16 cellular contexts compared by ENCODE assay signal in the genomic region with DNA sequence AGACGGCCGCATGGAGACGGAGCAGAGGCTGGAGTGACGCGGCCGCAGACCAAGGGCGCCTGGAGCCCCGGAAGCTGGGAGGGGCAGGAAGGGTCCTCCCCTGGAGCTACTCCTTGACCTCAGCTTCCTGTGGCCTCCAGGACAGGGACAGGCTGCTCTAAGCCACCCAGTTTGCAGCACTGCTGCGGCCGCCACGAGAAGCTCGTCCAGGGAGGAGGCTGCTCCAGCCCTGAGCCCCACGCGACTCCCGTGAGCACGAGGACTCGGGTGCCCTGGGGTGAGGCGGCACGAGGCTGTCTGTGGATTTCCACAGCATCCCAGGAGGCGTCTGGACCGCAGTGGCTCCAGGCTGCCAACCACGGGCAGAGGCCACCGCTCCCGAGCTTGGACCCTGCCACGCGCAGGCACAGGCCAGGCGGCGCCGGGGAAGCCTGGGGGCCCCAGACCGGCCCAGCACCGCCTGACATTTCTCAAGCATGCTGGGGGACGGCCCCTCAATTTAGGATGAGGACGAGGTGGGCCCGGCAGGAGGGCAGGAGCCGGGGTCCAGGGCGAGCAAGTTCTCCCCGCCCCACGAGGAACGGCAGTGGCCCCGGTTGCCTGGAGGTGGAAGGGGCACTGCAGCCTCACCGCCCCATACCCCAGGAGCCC. TPM values are rescaled to one million over a fixed set of nuclear protein-coding genes. Genes with fewer than 3 reads are reported as not detected.
A peak's percentile ranks its signal among the peaks of the same experiment; 100 is the strongest.
DNase-seq lines count a peak whose midpoint lies in the region; ATAC-seq, FAIRE-seq and TF ChIP-seq lines count a peak whose summit lies in the region.
"Had no signal": no experiment of that assay in that cellular context is flagged by ENCODE, and none has a peak within 500 bp of the region (broad histone marks: within the 10 kb centered on the region; RNA-seq: fewer than 3 reads in every experiment).

No MANE protein-coding gene starts in this region.

- H3K9ac ChIP-seq in GM12878 (ENCODE audit: control insufficient read depth, insufficient read depth, low read length) (no peak overlapping the region), kidney (ENCODE audit: low read length in 2 of 2) (no peak overlapping the region)

- no peak overlapping the region for H2AFZ ChIP-seq in GM12878 (ENCODE audit: control insufficient read depth, low read depth, low read length)

- RAD21 ChIA-PET in GM12878 (lab: Charles Lee; ENCODE audit: unreplicated experiment) = no interaction called here

- peaks cover 4% of the 10 kb centered on the region for H3K79me2 ChIP-seq in GM12878 (ENCODE audit: control insufficient read depth, insufficient read depth, low read length)

- no TSS peak for BruUV-seq in GM12878 (replicated peaks; lab: Mats Ljungman, UMichigan)

- SMC1A ChIA-PET in GM12878 (lab: Charles Lee; ENCODE audit: uncharacterized antibody, unreplicated experiment) = no interaction called here

- no peak overlapping the region for H3K4me2 ChIP-seq in GM12878 (ENCODE audit: control insufficient read depth, insufficient read depth)

- TF ChIP-seq CTCF in C4-2B (conservative IDR thresholded peaks at IDR 0.05) = no peak
- TF ChIP-seq CTCF in GM12878 (IDR thresholded peaks at IDR 0.05 in 2 of 3, conservative IDR thresholded peaks at IDR 0.05 in 1 of 3; ENCODE audit: control insufficient read depth in 2 of 3, extremely low read depth in 1 of 3, insufficient read depth in 1 of 3, low read depth in 3 of 3, low read length in 3 of 3) = no peak
- no peak for TF ChIP-seq CTCF in kidney (IDR thresholded peaks at IDR 0.05; ENCODE audit: borderline replicate concordance, extremely low read depth, insufficient read depth)

- H3K4me3 ChIP-seq in GM12878 (no peak overlapping the region), kidney (ENCODE audit: low read length in 2 of 2) (no peak overlapping the region)
- H3K4me3 ChIP-seq: ascending aorta, stomach had no signal

- no peak for TF ChIP-seq EP300 in GM12878 (IDR thresholded peaks at IDR 0.05; ENCODE audit: borderline replicate concordance in 1 of 2, control insufficient read depth in 1 of 2, low read depth in 2 of 2, low read length in 2 of 2)

- intact Hi-C loops in GM12878 (cut with micrococcal nuclease; ENCODE audit: unreplicated experiment) = no loop called here
- intact Hi-C loops in kidney (cut with DNase I) = no loop called here
- intact Hi-C loops in posterior vena cava (cut with DNase I) = no loop called here

- H3K27me3 ChIP-seq in GM12878 (replicated peaks in 1 of 2; ENCODE audit: control insufficient read depth in 2 of 2, insufficient read depth in 2 of 2, low read length in 1 of 2) = no peaks in the 10 kb centered on the region
- H3K27me3 ChIP-seq: ascending aorta, stomach had no signal

- CTCF ChIA-PET in GM12878 (lab: Yijun Ruan, JAX) = no interaction called here

- H3K9me3 ChIP-seq in GM12878 (replicated peaks; ENCODE audit: control insufficient read depth, insufficient read depth, low read length) = peaks cover 1% of the 10 kb centered on the region; the same call in 1 of the 3 replicates
- no peaks in the 10 kb centered on the region for H3K9me3 ChIP-seq in kidney (ENCODE audit: control insufficient read depth in 1 of 2, low read length in 2 of 2)
- H3K9me3 ChIP-seq: ascending aorta, stomach had no signal

- 0 out of 2 replicates have a peak, but pooled peaks have one; percentile 13 for TF ChIP-seq POLR2A in GM12878 (IDR thresholded peaks at IDR 0.05; ENCODE audit: low read depth, low read length)

- H3K36me3 ChIP-seq in GM12878 (ENCODE audit: control insufficient read depth in 2 of 2, insufficient read depth in 2 of 2, low read length in 1 of 2) (peaks cover 2 to 5% of the 10 kb centered on the region in 2 experiments; a peak in 3 of 4 replicates), kidney (ENCODE audit: control insufficient read depth in 1 of 2, insufficient read depth in 2 of 2, low read length in 2 of 2) (no peaks in the 10 kb centered on the region)

- H4K20me1 ChIP-seq in GM12878 (ENCODE audit: control insufficient read depth, insufficient read depth) = no peaks in the 10 kb centered on the region

- no peak for TF ChIP-seq RAD21 in GM12878 (IDR thresholded peaks at IDR 0.05; ENCODE audit: insufficient read depth, low read depth, low read length)

- H3K4me1 ChIP-seq in GM12878 (ENCODE audit: control insufficient read depth, insufficient read depth, low read length) (no peaks in the 10 kb centered on the region), kidney (ENCODE audit: control insufficient read depth in 1 of 2, insufficient read depth in 1 of 2, low read depth in 1 of 2, low read length in 2 of 2) (peaks cover 13 to 31% of the 10 kb centered on the region in 2 donors)
- H3K4me1 ChIP-seq: ascending aorta had no signal

- ATAC-seq in GM12878 = no peak
- ATAC-seq in HG02763 (IDR thresholded peaks at IDR 0.05; ENCODE audit: unreplicated experiment) = no peak

- no peak for FAIRE-seq in GM12878 (lab: Jason Lieb, UNC)
- no peak for FAIRE-seq in kidney (lab: Jason Lieb, UNC)
- FAIRE-seq: colon, TTC549 had no signal

- WGBS in GM12878 (ENCODE audit: insufficient coverage, insufficient replicate concordance, low lambda C conversion rate, missing lambda C conversion rate) = 99% methylated on average over 41 of the region's 41 CpGs

- POLR2A ChIA-PET in GM12878 (lab: Charles Lee) = no interaction called here

- in situ Hi-C loops in GM12878 (cut with MboI) = no loop called here

- no peak for DNase-seq in GM12878 (ENCODE audit: low read depth, low spot score)
- DNase-seq in kidney = peak; percentile 88
- peak; percentile 87 for DNase-seq in posterior vena cava (ENCODE audit: low spot score)
- DNase-seq in globus pallidus (ENCODE audit: low spot score) = no peak
- DNase-seq in NK-92 (lab: John Stamatoyannopoulos, UW; ENCODE audit: unreplicated experiment) = no peak
- DNase-seq in EL = no peak
- DNase-seq: activated CD4-positive, alpha-beta T cell treated with anti-CD3 and anti-CD28 coated beads, Interleukin-2, amount 50 U/mL, for 1 hour; activated naive CD4-positive, alpha-beta T cell; foreskin fibroblast; NCI-H1436 treated with DMSO at 0.1 percent for 48 hours; stomach had no signal

- peak overlapping the region; percentile 33; the same call in 1 of the 2 replicates for H3K27ac ChIP-seq in C4-2B
- no peak overlapping the region for H3K27ac ChIP-seq in GM12878 (ENCODE audit: control insufficient read depth, insufficient read depth)
- H3K27ac ChIP-seq in kidney (ENCODE audit: low read depth in 2 of 2, low read length in 2 of 2) = peak overlapping the region; percentile 47 to 51
- H3K27ac ChIP-seq: ascending aorta had no signal

RNA-seq across cellular contexts. Expression of a gene that starts 10.7 kb away (rescaled TPM):
- total RNA-seq in GM12878 (2013; cell fraction: nucleolus; rRNA removed) = 26.2 and 31.8 TPM in 2 replicates
- total RNA-seq in GM12878 (2014; rRNA removed) (13.8 and 15.8 TPM in 2 replicates), GM12878 (2014; rRNA removed; fragmentation: Illumina TruSeq; extraction: Trizol) (4.8 and 5.6 TPM in 2 replicates), GM12878 (2021) (38.5 and 44.6 TPM in 2 replicates), kidney (156 TPM), posterior vena cava (10 to 100 TPM; 63.5 to 71.0 TPM)
- 3.3 TPM for polyA plus RNA-seq in GM12878 (2011; ENCODE audit: low read depth)
- polyA plus RNA-seq in GM12878 (2011; rRNA removed) (2.7 and 7.2 TPM in 2 replicates), GM12878 (2014; fragmentation: Illumina TruSeq; extraction: Trizol) (2.2 and 5.0 TPM in 2 replicates), GM12878 (2014; fragmentation: Nextera tagmentation; extraction: Ambion mirVana) (under 1 TPM; 0.08 to 0.15 TPM), GM12878 (2014; rRNA removed) (21.8 and 26.0 TPM in 2 replicates), GM12878 (2016; fragmentation: Nextera tagmentation; extraction: Ambion mirVana) (1 to 10 TPM; 4.2 to 5.9 TPM), kidney (ENCODE audit: insufficient read depth, low read depth, low replicate concordance) (12.2 TPM)
- polyA plus RNA-seq in GM12878 (2011; cell fraction: cytosol; rRNA removed) = 9.3 and 12.8 TPM in 2 replicates
- polyA plus RNA-seq in GM12878 (2011; cell fraction: nucleus; rRNA removed) = 64.7 and 83.4 TPM in 2 replicates
- 12.3 and 13.5 TPM in 2 replicates for polyA plus RNA-seq in GM12878 (2012)
- polyA minus RNA-seq in GM12878 (2011; rRNA and poly(A)+ RNA removed) = 10.8 and 18.6 TPM in 2 replicates
- 17.7 and 21.2 TPM in 2 replicates for polyA minus RNA-seq in GM12878 (2011; cell fraction: cytosol; rRNA and poly(A)+ RNA removed)
- polyA minus RNA-seq in GM12878 (2011; cell fraction: nucleus; rRNA and poly(A)+ RNA removed) = 15.5 and 27.3 TPM in 2 replicates

RNA-seq across cellular contexts. Expression of a gene that starts 42.2 kb away (rescaled TPM):
- total RNA-seq in GM12878 (2013; cell fraction: nucleolus; rRNA removed) = 65.3 and 74.4 TPM in 2 replicates
- 62.0 and 65.7 TPM in 2 replicates for total RNA-seq in GM12878 (2014; rRNA removed)
- 30.7 and 34.3 TPM in 2 replicates for total RNA-seq in GM12878 (2014; rRNA removed; fragmentation: Illumina TruSeq; extraction: Trizol)
- 64.6 and 71.0 TPM in 2 replicates for total RNA-seq in GM12878 (2021)
- polyA plus RNA-seq in GM12878 (2011; ENCODE audit: low read depth) = 10.6 TPM
- 30.2 and 31.3 TPM in 2 replicates for polyA plus RNA-seq in GM12878 (2011; rRNA removed)
- polyA plus RNA-seq in GM12878 (2011; cell fraction: cytosol; rRNA removed) = 35.3 and 63.5 TPM in 2 replicates
- 132 and 164 TPM in 2 replicates for polyA plus RNA-seq in GM12878 (2011; cell fraction: nucleus; rRNA removed)
- 35.5 and 36.4 TPM in 2 replicates for polyA plus RNA-seq in GM12878 (2012)
- 8.5 and 16.3 TPM in 2 replicates for polyA plus RNA-seq in GM12878 (2014; fragmentation: Illumina TruSeq; extraction: Trizol)
- under 1 TPM; 0.33 to 0.74 TPM for polyA plus RNA-seq in GM12878 (2014; fragmentation: Nextera tagmentation; extraction: Ambion mirVana)
- polyA plus RNA-seq in GM12878 (2014; rRNA removed) = 57.0 and 69.5 TPM in 2 replicates
- polyA plus RNA-seq in GM12878 (2016; fragmentation: Nextera tagmentation; extraction: Ambion mirVana) = 1 to 10 TPM; 4.9 to 5.4 TPM
- polyA minus RNA-seq in GM12878 (2011; rRNA and poly(A)+ RNA removed) = 31.5 and 37.9 TPM in 2 replicates
- 19.5 and 22.7 TPM in 2 replicates for polyA minus RNA-seq in GM12878 (2011; cell fraction: cytosol; rRNA and poly(A)+ RNA removed)
- 19.9 and 33.8 TPM in 2 replicates for polyA minus RNA-seq in GM12878 (2011; cell fraction: nucleus; rRNA and poly(A)+ RNA removed)
- total RNA-seq in kidney = 57.7 TPM
- polyA plus RNA-seq in kidney (ENCODE audit: insufficient read depth, low read depth, low replicate concordance) = 40.7 TPM
- 10 to 100 TPM; 32.5 to 35.9 TPM for total RNA-seq in posterior vena cava

RNA-seq across cellular contexts. Expression of a gene that starts 59.6 kb away (rescaled TPM):
- 30.7 and 37.1 TPM in 2 replicates for total RNA-seq in GM12878 (2013; cell fraction: nucleolus; rRNA removed)
- total RNA-seq in GM12878 (2014; rRNA removed) (325 and 388 TPM in 2 replicates), GM12878 (2014; rRNA removed; fragmentation: Illumina TruSeq; extraction: Trizol) (185 and 204 TPM in 2 replicates), GM12878 (2021) (305 and 316 TPM in 2 replicates), kidney (268 TPM), posterior vena cava (100 to 1,000 TPM; 176 to 193 TPM)
- polyA plus RNA-seq in GM12878 (2011; ENCODE audit: low read depth) = 143 TPM
- polyA plus RNA-seq in GM12878 (2011; rRNA removed) (171 and 289 TPM in 2 replicates), GM12878 (2014; fragmentation: Illumina TruSeq; extraction: Trizol) (144 and 257 TPM in 2 replicates), GM12878 (2014; fragmentation: Nextera tagmentation; extraction: Ambion mirVana) (10 to 100 TPM; 33.3 to 99.6 TPM), GM12878 (2014; rRNA removed) (749 and 807 TPM in 2 replicates), GM12878 (2016; fragmentation: Nextera tagmentation; extraction: Ambion mirVana) (100 to 1,000 TPM; 534 to 574 TPM), kidney (ENCODE audit: insufficient read depth, low read depth, low replicate concordance) (966 TPM)
- polyA plus RNA-seq in GM12878 (2011; cell fraction: cytosol; rRNA removed) = 532 and 769 TPM in 2 replicates
- 455 and 480 TPM in 2 replicates for polyA plus RNA-seq in GM12878 (2011; cell fraction: nucleus; rRNA removed)
- 460 and 464 TPM in 2 replicates for polyA plus RNA-seq in GM12878 (2012)
- polyA minus RNA-seq in GM12878 (2011; rRNA and poly(A)+ RNA removed) = 134 and 182 TPM in 2 replicates
- polyA minus RNA-seq in GM12878 (2011; cell fraction: cytosol; rRNA and poly(A)+ RNA removed) = 111 and 122 TPM in 2 replicates
- polyA minus RNA-seq in GM12878 (2011; cell fraction: nucleus; rRNA and poly(A)+ RNA removed) = 39.3 and 60.3 TPM in 2 replicates

Comparison
In these comparisons a context has a peak if more than half of its experiments do, and no peak if none do; other contexts are left out.
1. DNase-seq: peak in kidney (single experiment) and posterior vena cava (single experiment); none in GM12878 (single experiment), globus pallidus (single experiment), NK-92 (single experiment) and EL (single experiment).